In genomic region chr20:53055668-53056067, GRCh38 we compare ENCODE assay signal across 16 cellular contexts.
A peak's percentile ranks its signal among the peaks of the same experiment; 100 is the strongest.
DNase-seq lines count a peak whose midpoint lies in the region; TF ChIP-seq lines count a peak whose summit lies in the region.
"Had no signal": no experiment of that assay in that cellular context is flagged by ENCODE, and none has a peak within 500 bp of the region (broad histone marks: within the 10 kb centered on the region; RNA-seq: fewer than 3 reads in every experiment).

No MANE protein-coding gene starts in this region.

- H3K36me3 ChIP-seq in OCI-LY7 (ENCODE audit: insufficient read depth, low read length): no peaks in the 10 kb centered on the region
- H3K36me3 ChIP-seq: BLaER1 treated with 17β-estradiol and CSF1 and Interleukin-3, amounts not matched to agents 10 nM and 100 nM had no signal

- no peaks in the 10 kb centered on the region for H3K27me3 Mint-ChIP-seq in nephron (ENCODE audit: low read depth)

- no peak overlapping the region for H3K27ac ChIP-seq in OCI-LY7 (ENCODE audit: low read depth, low read length, poor library complexity, severe bottlenecking)
- H3K27ac ChIP-seq: 22Rv1; BLaER1 treated with 17β-estradiol and CSF1 and Interleukin-3, amounts not matched to agents 10 nM and 100 nM had no signal

- no peaks in the 10 kb centered on the region for H3K4me1 ChIP-seq in OCI-LY7 (ENCODE audit: insufficient read depth, low read length, poor library complexity, severe bottlenecking)
- H3K4me1 ChIP-seq: BLaER1 treated with 17β-estradiol and CSF1 and Interleukin-3, amounts not matched to agents 10 nM and 100 nM had no signal

- H3K79me2 ChIP-seq in OCI-LY7 (ENCODE audit: insufficient read depth, low read depth, low read length): no peaks in the 10 kb centered on the region

- no peaks in the 10 kb centered on the region for H3K9me3 ChIP-seq in OCI-LY7 (ENCODE audit: low read length)

- POLR2A ChIA-PET in OCI-LY7 (lab: Charles Lee): interaction anchor here (0.5 to 0.9 kb wide), 3 partner anchors 24 to 82 kb away, joined by 3 to 4 read pairs (median 4); no protein-coding TSS in a partner anchor

- H3K4me1 Mint-ChIP-seq in nephron: peaks cover 23% of the 10 kb centered on the region

- peaks cover 2% of the 10 kb centered on the region for H3K9me3 Mint-ChIP-seq in nephron
- H3K9me3 Mint-ChIP-seq: CD8-positive, alpha-beta T cell had no signal

- DNase-seq in NCI-H345 (lab: John Stamatoyannopoulos, UW): peak; percentile 13
- no peak for DNase-seq in NCI-H345 treated with DMSO at 0.1 percent for 48 hours (lab: John Stamatoyannopoulos, UW; ENCODE audit: unreplicated experiment)
- DNase-seq in HuH-7 (ENCODE audit: low spot score): peak; percentile 12
- no peak for DNase-seq in OCI-LY7 (ENCODE audit: low spot score)
- no peak for DNase-seq in SHP77 treated with DMSO at 0.1 percent for 48 hours (lab: John Stamatoyannopoulos, UW)
- no peak for DNase-seq in DMS114 treated with DMSO at 0.1 percent for 48 hours (lab: John Stamatoyannopoulos, UW; ENCODE audit: unreplicated experiment)
- DNase-seq: Calu3; CD8-positive, alpha-beta T cell; DMS53; DND-41; GOT3; H7; HFFc6 had no signal

- no peaks in the 10 kb centered on the region for H3K9me2 ChIP-seq in OCI-LY7 (ENCODE audit: insufficient read depth, low read length)

- no peak overlapping the region for H3K4me3 Mint-ChIP-seq in nephron
- H3K4me3 Mint-ChIP-seq: CD8-positive, alpha-beta T cell; HFFc6 had no signal

- H2AFZ ChIP-seq in OCI-LY7 (ENCODE audit: low read length): peak overlapping the region; percentile 9; the same call in 1 of the 2 replicates

- H3K27ac Mint-ChIP-seq in nephron: peak overlapping the region; percentile 13 to 77 (median 38)
- H3K27ac Mint-ChIP-seq: CD8-positive, alpha-beta T cell; HFFc6 had no signal

- peaks cover 27% of the 10 kb centered on the region for H3K36me3 Mint-ChIP-seq in nephron (ENCODE audit: low read depth)
- H3K36me3 Mint-ChIP-seq: CD8-positive, alpha-beta T cell had no signal

- no TSS peak for BruUV-seq in OCI-LY7 (replicated peaks; lab: Mats Ljungman, UMichigan)

- no peak overlapping the region for H3K4me2 ChIP-seq in OCI-LY7 (ENCODE audit: low read length)
- H3K4me2 ChIP-seq: BLaER1 treated with 17β-estradiol and CSF1 and Interleukin-3, amounts not matched to agents 10 nM and 100 nM had no signal

- H4K20me1 ChIP-seq in OCI-LY7 (ENCODE audit: insufficient read depth, low read length): no peaks in the 10 kb centered on the region
- H4K20me1 ChIP-seq: BLaER1 treated with 17β-estradiol and CSF1 and Interleukin-3, amounts not matched to agents 10 nM and 100 nM had no signal

- no peak for TF ChIP-seq CTCF in OCI-LY7 (conservative IDR thresholded peaks at IDR 0.05; ENCODE audit: low read length)
- TF ChIP-seq CTCF in nephron (IDR thresholded peaks at IDR 0.05; ENCODE audit: unreplicated experiment in 3 of 3): no peak

- intact Hi-C loops in OCI-LY7 (cut with micrococcal nuclease; ENCODE audit: unreplicated experiment): no loop called here

- no peak overlapping the region for H3K4me3 ChIP-seq in OCI-LY7 (ENCODE audit: low read depth, low read length, poor library complexity, severe bottlenecking)
- H3K4me3 ChIP-seq: BLaER1 treated with 17β-estradiol and CSF1 and Interleukin-3, amounts not matched to agents 10 nM and 100 nM had no signal

- CTCF ChIA-PET in OCI-LY7 (lab: Charles Lee; ENCODE audit: unreplicated experiment): no interaction called here

Comparison
In these comparisons a context has a peak if more than half of its experiments do, and no peak if none do; other contexts are left out.
1. DNase-seq: peak in NCI-H345 (single experiment) and HuH-7 (single experiment); none in NCI-H345 treated with DMSO at 0.1 percent for 48 hours (single experiment), OCI-LY7 (single experiment), SHP77 treated with DMSO at 0.1 percent for 48 hours (single experiment) and DMS114 treated with DMSO at 0.1 percent for 48 hours (single experiment).